Comparison of ENCODE assay signal across 22 cellular contexts in genomic region chr13:99624936-99625540, GRCh38.
"Had no signal": no experiment of that assay in that cellular context is flagged by ENCODE, and none has a peak within 500 bp of the region (broad histone marks: within the 10 kb centered on the region; RNA-seq: fewer than 3 reads in every experiment).

No MANE protein-coding gene starts in this region.

- H3K4me3 ChIP-seq: coronary artery, lower lobe of right lung, ovary, psoas muscle, skin epidermis, suprapubic skin, transverse colon, upper lobe of right lung, uterus had no signal

- H3K9me3 Mint-ChIP-seq: naive thymus-derived CD8-positive, alpha-beta T cell; stimulated activated naive B cell treated with anti-CD40 and anti-IgM and Interleukin-4, amounts not matched to agents 10 μg/mL and 1 μg/mL and 100 μg/mL, for 72 hours; stimulated activated naive CD8-positive, alpha-beta T cell treated with anti-CD3 and anti-CD28 coated beads, Interleukin-15, Interleukin-2, amounts not matched to agents 100 ng/mL and 50 ng/mL, for 24 hours had no signal

- H3K27ac ChIP-seq: lower lobe of right lung, ovary, psoas muscle, skin epidermis, suprapubic skin, transverse colon, upper lobe of right lung, uterus had no signal

- H3K27ac Mint-ChIP-seq: stimulated activated naive B cell treated with anti-CD40 and anti-IgM and Interleukin-4, amounts not matched to agents 10 μg/mL and 1 μg/mL and 100 μg/mL, for 72 hours; stimulated activated naive CD8-positive, alpha-beta T cell treated with anti-CD3 and anti-CD28 coated beads, Interleukin-15, Interleukin-2, amounts not matched to agents 100 ng/mL and 50 ng/mL, for 24 hours had no signal

- H3K4me3 Mint-ChIP-seq: nephron progenitor cell; stimulated activated naive B cell treated with anti-CD40 and anti-IgM and Interleukin-4, amounts not matched to agents 10 μg/mL and 1 μg/mL and 100 μg/mL, for 72 hours; stimulated activated naive CD8-positive, alpha-beta T cell treated with anti-CD3 and anti-CD28 coated beads, Interleukin-15, Interleukin-2, amounts not matched to agents 100 ng/mL and 50 ng/mL, for 24 hours had no signal

- H3K36me3 ChIP-seq: lower lobe of right lung, ovary, suprapubic skin, transverse colon, upper lobe of right lung, uterus had no signal

- DNase-seq: dermis blood vessel endothelial cell; effector memory CD4-positive, alpha-beta T cell; hypothalamus; left ventricle myocardium superior; lower lobe of right lung; naive thymus-derived CD8-positive, alpha-beta T cell; nephron progenitor cell; occipital lobe; ovary; posterior cingulate gyrus; psoas muscle; right cardiac atrium; stimulated activated CD4-positive, alpha-beta T cell treated with anti-CD3 and anti-CD28 coated beads, Interleukin-15, amount 100 ng/mL, for 24 hours; stimulated activated CD4-positive, alpha-beta T cell treated with anti-CD3 and anti-CD28 coated beads, Interleukin-2, amount 100 ng/mL, for 48 hours; stimulated activated naive B cell treated with anti-CD40 and anti-IgM and Interleukin-4, amounts not matched to agents 10 μg/mL and 1 μg/mL and 100 μg/mL, for 72 hours; transverse colon; upper lobe of right lung; uterus had no signal

- H3K27me3 Mint-ChIP-seq: naive thymus-derived CD8-positive, alpha-beta T cell; stimulated activated naive B cell treated with anti-CD40 and anti-IgM and Interleukin-4, amounts not matched to agents 10 μg/mL and 1 μg/mL and 100 μg/mL, for 72 hours; stimulated activated naive CD8-positive, alpha-beta T cell treated with anti-CD3 and anti-CD28 coated beads, Interleukin-15, Interleukin-2, amounts not matched to agents 100 ng/mL and 50 ng/mL, for 24 hours had no signal

- H3K27me3 ChIP-seq: ovary, suprapubic skin, transverse colon, upper lobe of right lung, uterus had no signal

- H3K4me1 ChIP-seq: lower lobe of right lung, upper lobe of right lung, uterus had no signal

- ATAC-seq: left ventricle myocardium superior; lower lobe of right lung; naive thymus-derived CD8-positive, alpha-beta T cell; right cardiac atrium; stimulated activated naive B cell treated with anti-CD40 and anti-IgM and Interleukin-4, amounts not matched to agents 10 μg/mL and 1 μg/mL and 100 μg/mL, for 72 hours; upper lobe of right lung had no signal

- H3K9me3 ChIP-seq: lower lobe of right lung, ovary, psoas muscle, suprapubic skin, transverse colon, upper lobe of right lung, uterus had no signal
